In genomic region chr2:61398413-61398812, GRCh38 we compare ENCODE assay signal across 26 cellular contexts.
"Had no signal": no experiment of that assay in that cellular context is flagged by ENCODE, and none has a peak within 500 bp of the region (broad histone marks: within the 10 kb centered on the region; RNA-seq: fewer than 3 reads in every experiment).

No MANE protein-coding gene starts in this region.

- H3K27me3 Mint-ChIP-seq: activated CD4-positive, alpha-beta memory T cell treated with anti-CD3 and anti-CD28 coated beads, Interleukin-2, amount 10 ng/mL, durations not matched to agents 7 days and 5 days; activated CD4-positive, alpha-beta T cell treated with anti-CD3 and anti-CD28 coated beads, Interleukin-2, amount 10 ng/mL, durations not matched to agents 7 days and 5 days; activated naive CD8-positive, alpha-beta T cell; activated T-cell treated with anti-CD3 and anti-CD28 coated beads, Interleukin-2, amount 50 U/mL, for 24 hours; central memory CD8-positive, alpha-beta T cell; dendritic cell treated with granulocyte-macrophage colony-stimulating factor and Interleukin-4, amounts not matched to agents 40 ng/mL and 50 ng/mL, for 4 days had no signal

- DNase-seq: activated CD4-positive, alpha-beta memory T cell treated with anti-CD3 and anti-CD28 coated beads, Interleukin-2, amount 10 ng/mL, durations not matched to agents 7 days and 5 days; activated CD4-positive, alpha-beta T cell treated with anti-CD3 and anti-CD28 coated beads for 1 hour; activated CD4-positive, alpha-beta T cell treated with anti-CD3 and anti-CD28 coated beads for 4 hours; activated CD4-positive, alpha-beta T cell treated with anti-CD3 and anti-CD28 coated beads, Interleukin-2, amount 10 ng/mL, durations not matched to agents 7 days and 5 days; activated CD4-positive, alpha-beta T cell treated with anti-CD3 and anti-CD28 coated beads, Interleukin-2, amount 50 U/mL, for 4 hours; activated CD8-positive, alpha-beta memory T cell treated with anti-CD3 and anti-CD28 coated beads, Interleukin-2, amount 50 U/mL, for 48 hours; activated gamma-delta T cell treated with Interleukin-2 at 50 U/mL for 16 hours; activated naive CD4-positive, alpha-beta T cell treated with anti-CD3 and anti-CD28 coated beads, Interleukin-2, amount 50 U/mL, for 16 hours; activated naive CD4-positive, alpha-beta T cell treated with Interleukin-2 at 50 U/mL for 16 hours; activated T-cell treated with anti-CD3 and anti-CD28 coated beads for 4 hours; activated T-cell treated with anti-CD3 and anti-CD28 coated beads, Interleukin-2, amount 50 U/mL, for 24 hours; activated T-cell treated with anti-CD3 and anti-CD28 coated beads, Interleukin-2, amount 50 U/mL, for 72 hours; amniotic stem cell; anterior cingulate cortex; brain microvascular endothelial cell; dorsolateral prefrontal cortex; effector memory CD4-positive, alpha-beta T cell; endodermal cell; foreskin fibroblast; head of caudate nucleus; T-helper 2 cell had no signal

- H3K4me3 Mint-ChIP-seq: activated CD4-positive, alpha-beta memory T cell treated with anti-CD3 and anti-CD28 coated beads, Interleukin-2, amount 10 ng/mL, durations not matched to agents 7 days and 5 days; activated CD4-positive, alpha-beta T cell treated with anti-CD3 and anti-CD28 coated beads, Interleukin-2, amount 10 ng/mL, durations not matched to agents 7 days and 5 days; activated naive CD8-positive, alpha-beta T cell; activated T-cell treated with anti-CD3 and anti-CD28 coated beads, Interleukin-2, amount 50 U/mL, for 24 hours; activated T-cell treated with anti-CD3 and anti-CD28 coated beads, Interleukin-2, amount 50 U/mL, for 72 hours; central memory CD8-positive, alpha-beta T cell; dendritic cell treated with granulocyte-macrophage colony-stimulating factor and Interleukin-4, amounts not matched to agents 40 ng/mL and 50 ng/mL, for 4 days; endodermal cell had no signal

- H3K4me1 Mint-ChIP-seq: activated CD4-positive, alpha-beta memory T cell treated with anti-CD3 and anti-CD28 coated beads, Interleukin-2, amount 10 ng/mL, durations not matched to agents 7 days and 5 days; activated CD4-positive, alpha-beta T cell treated with anti-CD3 and anti-CD28 coated beads, Interleukin-2, amount 10 ng/mL, durations not matched to agents 7 days and 5 days; central memory CD8-positive, alpha-beta T cell; endodermal cell had no signal

- H3K4me3 ChIP-seq: coronary artery, dorsolateral prefrontal cortex had no signal

- H3K27me3 ChIP-seq: brain microvascular endothelial cell, dorsolateral prefrontal cortex had no signal

- ATAC-seq: activated T-cell treated with anti-CD3 and anti-CD28 coated beads, Interleukin-2, amount 50 U/mL, for 72 hours; esophagus mucosa had no signal

- H3K27ac Mint-ChIP-seq: activated CD4-positive, alpha-beta memory T cell treated with anti-CD3 and anti-CD28 coated beads, Interleukin-2, amount 10 ng/mL, durations not matched to agents 7 days and 5 days; activated CD4-positive, alpha-beta T cell treated with anti-CD3 and anti-CD28 coated beads, Interleukin-2, amount 10 ng/mL, durations not matched to agents 7 days and 5 days; activated naive CD8-positive, alpha-beta T cell; activated T-cell treated with anti-CD3 and anti-CD28 coated beads, Interleukin-2, amount 50 U/mL, for 24 hours; activated T-cell treated with anti-CD3 and anti-CD28 coated beads, Interleukin-2, amount 50 U/mL, for 72 hours; dendritic cell treated with granulocyte-macrophage colony-stimulating factor and Interleukin-4, amounts not matched to agents 40 ng/mL and 50 ng/mL, for 4 days; endodermal cell had no signal

- H3K9me3 Mint-ChIP-seq: activated CD4-positive, alpha-beta memory T cell treated with anti-CD3 and anti-CD28 coated beads, Interleukin-2, amount 10 ng/mL, durations not matched to agents 7 days and 5 days; activated CD4-positive, alpha-beta T cell treated with anti-CD3 and anti-CD28 coated beads, Interleukin-2, amount 10 ng/mL, durations not matched to agents 7 days and 5 days; activated T-cell treated with anti-CD3 and anti-CD28 coated beads, Interleukin-2, amount 50 U/mL, for 24 hours; activated T-cell treated with anti-CD3 and anti-CD28 coated beads, Interleukin-2, amount 50 U/mL, for 72 hours; central memory CD8-positive, alpha-beta T cell; dendritic cell treated with granulocyte-macrophage colony-stimulating factor and Interleukin-4, amounts not matched to agents 40 ng/mL and 50 ng/mL, for 4 days; endodermal cell had no signal
